ENCODE assay signal across 1 cellular context in the genomic region with DNA sequence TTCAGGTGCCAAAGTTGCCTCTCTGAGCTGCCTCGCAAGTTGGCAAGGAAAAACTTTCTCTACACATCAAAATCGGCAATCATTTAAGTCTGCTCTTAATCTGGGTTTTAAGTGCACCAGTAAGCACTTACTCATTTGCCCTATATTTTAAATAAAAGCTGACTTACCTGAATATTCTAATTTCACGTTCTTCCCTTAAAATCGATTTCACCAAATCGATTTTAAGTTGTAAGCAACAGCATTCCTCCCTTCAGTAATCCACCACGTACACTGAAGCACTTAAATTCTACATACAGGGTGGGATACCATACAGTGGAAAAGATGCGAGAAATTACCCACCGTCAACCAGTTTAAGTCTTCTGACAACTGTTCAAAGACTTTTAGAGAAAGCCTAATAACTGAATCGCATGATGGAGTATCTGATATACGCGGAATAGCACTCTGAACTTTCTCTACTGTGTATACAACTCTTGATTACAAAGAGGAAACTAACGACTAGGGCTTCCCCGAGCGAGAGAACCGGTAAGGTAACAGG.
TF ChIP-seq lines count a peak whose summit lies in the region.

No MANE protein-coding gene starts in this region.

TF ChIP-seq in HepG2, 621 proteins besides CTCF, POLR2A, EP300 and RAD21 (continued from another document):
- TF ChIP-seq, protein P1, sequence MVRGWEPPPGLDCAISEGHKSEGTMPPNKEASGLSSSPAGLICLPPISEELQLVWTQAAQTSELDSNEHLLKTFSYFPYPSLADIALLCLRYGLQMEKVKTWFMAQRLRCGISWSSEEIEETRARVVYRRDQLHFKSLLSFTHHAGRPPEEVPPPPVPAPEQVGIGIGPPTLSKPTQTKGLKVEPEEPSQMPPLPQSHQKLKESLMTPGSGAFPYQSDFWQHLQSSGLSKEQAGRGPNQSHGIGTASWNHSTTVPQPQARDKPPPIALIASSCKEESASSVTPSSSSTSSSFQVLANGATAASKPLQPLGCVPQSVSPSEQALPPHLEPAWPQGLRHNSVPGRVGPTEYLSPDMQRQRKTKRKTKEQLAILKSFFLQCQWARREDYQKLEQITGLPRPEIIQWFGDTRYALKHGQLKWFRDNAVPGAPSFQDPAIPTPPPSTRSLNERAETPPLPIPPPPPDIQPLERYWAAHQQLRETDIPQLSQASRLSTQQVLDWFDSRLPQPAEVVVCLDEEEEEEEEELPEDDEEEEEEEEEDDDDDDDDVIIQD (CRISPR knock-in tag; IDR thresholded peaks at IDR 0.05; ENCODE audit: low read depth): 0 out of 2 replicates have a peak, but pooled peaks have one; percentile 12
- TF ChIP-seq ZNF34 (CRISPR knock-in tag; IDR thresholded peaks at IDR 0.05; ENCODE audit: borderline replicate concordance) (0 out of 2 replicates have a peak, but pooled peaks have one; percentile 37), ZGPAT (CRISPR knock-in tag; IDR thresholded peaks at IDR 0.05) (0 out of 2 replicates have a peak, but pooled peaks have one; percentile 16), CREB1 (IDR thresholded peaks at IDR 0.05) (no peak), CREB1 (CRISPR knock-in tag; IDR thresholded peaks at IDR 0.05) (0 out of 2 replicates have a peak, but pooled peaks have one; percentile 27), RBM22 (optimal IDR thresholded peaks at IDR 0.05; ENCODE audit: low read length) (no peak), MAFK (conservative IDR thresholded peaks at IDR 0.05 in 1 of 2, IDR thresholded peaks at IDR 0.05 in 1 of 2; ENCODE audit: low read length in 2 of 2) (peak; percentile 57 to 74), HOXA5 (CRISPR knock-in tag; IDR thresholded peaks at IDR 0.05) (no peak), ZNF543 (CRISPR knock-in tag; IDR thresholded peaks at IDR 0.05) (no peak), PHF5A (CRISPR knock-in tag; IDR thresholded peaks at IDR 0.05; ENCODE audit: low read depth, unreplicated experiment) (peak; percentile 1), ZNF564 (CRISPR knock-in tag; IDR thresholded peaks at IDR 0.05) (0 out of 2 replicates have a peak, but pooled peaks have one; percentile 10), SUZ12 (IDR thresholded peaks at IDR 0.05; ENCODE audit: low read depth, low read length) (no peak), ZNF496 (CRISPR knock-in tag; IDR thresholded peaks at IDR 0.05; ENCODE audit: insufficient replicate concordance) (no peak), KAT8 (CRISPR knock-in tag; IDR thresholded peaks at IDR 0.05) (peak; percentile 37; the same call in 1 of the 2 replicates), REPIN1 (CRISPR knock-in tag; IDR thresholded peaks at IDR 0.05; ENCODE audit: borderline replicate concordance, low read depth) (peak; percentile 61; the same call in 1 of the 2 replicates), TGIF2 (CRISPR knock-in tag; IDR thresholded peaks at IDR 0.05) (no peak), MAFF (IDR thresholded peaks at IDR 0.05; ENCODE audit: low read depth, low read length) (peak; percentile 69), ZNF124 (CRISPR knock-in tag; IDR thresholded peaks at IDR 0.05) (0 out of 2 replicates have a peak, but pooled peaks have one; percentile 14), ZNF547 (CRISPR knock-in tag; IDR thresholded peaks at IDR 0.05) (no peak), ZNF878 (CRISPR knock-in tag; IDR thresholded peaks at IDR 0.05) (no peak; the same call in 1 of the 2 replicates), NCOA1 (CRISPR knock-in tag; IDR thresholded peaks at IDR 0.05) (no peak), SALL1 (CRISPR knock-in tag; IDR thresholded peaks at IDR 0.05) (no peak), MED13 (CRISPR knock-in tag; IDR thresholded peaks at IDR 0.05) (no peak), NFYC (CRISPR knock-in tag; IDR thresholded peaks at IDR 0.05) (peak; percentile 7; the same call in 1 of the 2 replicates), KAT2B (IDR thresholded peaks at IDR 0.05; ENCODE audit: borderline replicate concordance, low read depth, low read length) (peak; percentile 96), GABPA (IDR thresholded peaks at IDR 0.05; ENCODE audit: low read depth, low read length) (no peak), GABPA (CRISPR knock-in tag; IDR thresholded peaks at IDR 0.05; ENCODE audit: low read depth) (no peak), ZNF251 (CRISPR knock-in tag; IDR thresholded peaks at IDR 0.05) (no peak), ERF (CRISPR knock-in tag; IDR thresholded peaks at IDR 0.05) (peak; percentile 40; the same call in 1 of the 2 replicates), SMAD9 (CRISPR knock-in tag; IDR thresholded peaks at IDR 0.05) (no peak), ETV6 (CRISPR knock-in tag; conservative IDR thresholded peaks at IDR 0.05) (no peak), TBP (CRISPR knock-in tag; IDR thresholded peaks at IDR 0.05) (no peak), ASH2L (IDR thresholded peaks at IDR 0.05; ENCODE audit: insufficient read length, low read depth, low read length) (peak; percentile 84), ZSCAN25 (CRISPR knock-in tag; IDR thresholded peaks at IDR 0.05) (no peak), FOXA3 (CRISPR knock-in tag; IDR thresholded peaks at IDR 0.05) (0 out of 2 replicates have a peak, but pooled peaks have one; percentile 42), FOXA1 (IDR thresholded peaks at IDR 0.05) (no peak), FOXA1 (CRISPR knock-in tag; IDR thresholded peaks at IDR 0.05) (peak; percentile 37; the same call in 1 of the 2 replicates), ZBTB7A (CRISPR knock-in tag; IDR thresholded peaks at IDR 0.05) (no peak)
- TF ChIP-seq, protein P2, sequence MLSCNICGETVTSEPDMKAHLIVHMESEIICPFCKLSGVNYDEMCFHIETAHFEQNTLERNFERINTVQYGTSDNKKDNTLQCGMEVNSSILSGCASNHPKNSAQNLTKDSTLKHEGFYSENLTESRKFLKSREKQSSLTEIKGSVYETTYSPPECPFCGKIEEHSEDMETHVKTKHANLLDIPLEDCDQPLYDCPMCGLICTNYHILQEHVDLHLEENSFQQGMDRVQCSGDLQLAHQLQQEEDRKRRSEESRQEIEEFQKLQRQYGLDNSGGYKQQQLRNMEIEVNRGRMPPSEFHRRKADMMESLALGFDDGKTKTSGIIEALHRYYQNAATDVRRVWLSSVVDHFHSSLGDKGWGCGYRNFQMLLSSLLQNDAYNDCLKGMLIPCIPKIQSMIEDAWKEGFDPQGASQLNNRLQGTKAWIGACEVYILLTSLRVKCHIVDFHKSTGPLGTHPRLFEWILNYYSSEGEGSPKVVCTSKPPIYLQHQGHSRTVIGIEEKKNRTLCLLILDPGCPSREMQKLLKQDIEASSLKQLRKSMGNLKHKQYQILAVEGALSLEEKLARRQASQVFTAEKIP (CRISPR knock-in tag; IDR thresholded peaks at IDR 0.05; ENCODE audit: borderline replicate concordance): no peak
- TF ChIP-seq, protein P3, sequence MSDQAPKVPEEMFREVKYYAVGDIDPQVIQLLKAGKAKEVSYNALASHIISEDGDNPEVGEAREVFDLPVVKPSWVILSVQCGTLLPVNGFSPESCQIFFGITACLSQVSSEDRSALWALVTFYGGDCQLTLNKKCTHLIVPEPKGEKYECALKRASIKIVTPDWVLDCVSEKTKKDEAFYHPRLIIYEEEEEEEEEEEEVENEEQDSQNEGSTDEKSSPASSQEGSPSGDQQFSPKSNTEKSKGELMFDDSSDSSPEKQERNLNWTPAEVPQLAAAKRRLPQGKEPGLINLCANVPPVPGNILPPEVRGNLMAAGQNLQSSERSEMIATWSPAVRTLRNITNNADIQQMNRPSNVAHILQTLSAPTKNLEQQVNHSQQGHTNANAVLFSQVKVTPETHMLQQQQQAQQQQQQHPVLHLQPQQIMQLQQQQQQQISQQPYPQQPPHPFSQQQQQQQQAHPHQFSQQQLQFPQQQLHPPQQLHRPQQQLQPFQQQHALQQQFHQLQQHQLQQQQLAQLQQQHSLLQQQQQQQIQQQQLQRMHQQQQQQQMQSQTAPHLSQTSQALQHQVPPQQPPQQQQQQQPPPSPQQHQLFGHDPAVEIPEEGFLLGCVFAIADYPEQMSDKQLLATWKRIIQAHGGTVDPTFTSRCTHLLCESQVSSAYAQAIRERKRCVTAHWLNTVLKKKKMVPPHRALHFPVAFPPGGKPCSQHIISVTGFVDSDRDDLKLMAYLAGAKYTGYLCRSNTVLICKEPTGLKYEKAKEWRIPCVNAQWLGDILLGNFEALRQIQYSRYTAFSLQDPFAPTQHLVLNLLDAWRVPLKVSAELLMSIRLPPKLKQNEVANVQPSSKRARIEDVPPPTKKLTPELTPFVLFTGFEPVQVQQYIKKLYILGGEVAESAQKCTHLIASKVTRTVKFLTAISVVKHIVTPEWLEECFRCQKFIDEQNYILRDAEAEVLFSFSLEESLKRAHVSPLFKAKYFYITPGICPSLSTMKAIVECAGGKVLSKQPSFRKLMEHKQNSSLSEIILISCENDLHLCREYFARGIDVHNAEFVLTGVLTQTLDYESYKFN (CRISPR knock-in tag; conservative IDR thresholded peaks at IDR 0.05): 0 out of 2 replicates have a peak, but pooled peaks have one; percentile 14
- TF ChIP-seq, protein P4, sequence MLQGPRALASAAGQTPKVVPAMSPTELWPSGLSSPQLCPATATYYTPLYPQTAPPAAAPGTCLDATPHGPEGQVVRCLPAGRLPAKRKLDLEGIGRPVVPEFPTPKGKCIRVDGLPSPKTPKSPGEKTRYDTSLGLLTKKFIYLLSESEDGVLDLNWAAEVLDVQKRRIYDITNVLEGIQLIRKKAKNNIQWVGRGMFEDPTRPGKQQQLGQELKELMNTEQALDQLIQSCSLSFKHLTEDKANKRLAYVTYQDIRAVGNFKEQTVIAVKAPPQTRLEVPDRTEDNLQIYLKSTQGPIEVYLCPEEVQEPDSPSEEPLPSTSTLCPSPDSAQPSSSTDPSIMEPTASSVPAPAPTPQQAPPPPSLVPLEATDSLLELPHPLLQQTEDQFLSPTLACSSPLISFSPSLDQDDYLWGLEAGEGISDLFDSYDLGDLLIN (CRISPR knock-in tag; IDR thresholded peaks at IDR 0.05; ENCODE audit: borderline replicate concordance): no peak
- TF ChIP-seq, protein P5, sequence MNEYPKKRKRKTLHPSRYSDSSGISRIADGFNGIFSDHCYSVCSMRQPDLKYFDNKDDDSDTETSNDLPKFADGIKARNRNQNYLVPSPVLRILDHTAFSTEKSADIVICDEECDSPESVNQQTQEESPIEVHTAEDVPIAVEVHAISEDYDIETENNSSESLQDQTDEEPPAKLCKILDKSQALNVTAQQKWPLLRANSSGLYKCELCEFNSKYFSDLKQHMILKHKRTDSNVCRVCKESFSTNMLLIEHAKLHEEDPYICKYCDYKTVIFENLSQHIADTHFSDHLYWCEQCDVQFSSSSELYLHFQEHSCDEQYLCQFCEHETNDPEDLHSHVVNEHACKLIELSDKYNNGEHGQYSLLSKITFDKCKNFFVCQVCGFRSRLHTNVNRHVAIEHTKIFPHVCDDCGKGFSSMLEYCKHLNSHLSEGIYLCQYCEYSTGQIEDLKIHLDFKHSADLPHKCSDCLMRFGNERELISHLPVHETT (CRISPR knock-in tag; conservative IDR thresholded peaks at IDR 0.05): no peak
- TF ChIP-seq, protein P6, sequence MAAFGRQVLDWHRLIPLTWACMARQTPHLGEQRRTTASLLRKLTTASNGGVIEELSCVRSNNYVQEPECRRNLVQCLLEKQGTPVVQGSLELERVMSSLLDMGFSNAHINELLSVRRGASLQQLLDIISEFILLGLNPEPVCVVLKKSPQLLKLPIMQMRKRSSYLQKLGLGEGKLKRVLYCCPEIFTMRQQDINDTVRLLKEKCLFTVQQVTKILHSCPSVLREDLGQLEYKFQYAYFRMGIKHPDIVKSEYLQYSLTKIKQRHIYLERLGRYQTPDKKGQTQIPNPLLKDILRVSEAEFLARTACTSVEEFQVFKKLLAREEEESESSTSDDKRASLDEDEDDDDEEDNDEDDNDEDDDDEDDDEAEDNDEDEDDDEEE (CRISPR knock-in tag; IDR thresholded peaks at IDR 0.05): no peak
- TF ChIP-seq, protein P7, sequence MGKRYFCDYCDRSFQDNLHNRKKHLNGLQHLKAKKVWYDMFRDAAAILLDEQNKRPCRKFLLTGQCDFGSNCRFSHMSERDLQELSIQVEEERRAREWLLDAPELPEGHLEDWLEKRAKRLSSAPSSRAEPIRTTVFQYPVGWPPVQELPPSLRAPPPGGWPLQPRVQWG (CRISPR knock-in tag; IDR thresholded peaks at IDR 0.05; ENCODE audit: borderline replicate concordance, low read depth): no peak
- TF ChIP-seq, protein P8, sequence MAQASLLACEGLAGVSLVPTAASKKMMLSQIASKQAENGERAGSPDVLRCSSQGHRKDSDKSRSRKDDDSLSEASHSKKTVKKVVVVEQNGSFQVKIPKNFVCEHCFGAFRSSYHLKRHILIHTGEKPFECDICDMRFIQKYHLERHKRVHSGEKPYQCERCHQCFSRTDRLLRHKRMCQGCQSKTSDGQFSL (CRISPR knock-in tag; IDR thresholded peaks at IDR 0.05): no peak
- TF ChIP-seq, protein P9, sequence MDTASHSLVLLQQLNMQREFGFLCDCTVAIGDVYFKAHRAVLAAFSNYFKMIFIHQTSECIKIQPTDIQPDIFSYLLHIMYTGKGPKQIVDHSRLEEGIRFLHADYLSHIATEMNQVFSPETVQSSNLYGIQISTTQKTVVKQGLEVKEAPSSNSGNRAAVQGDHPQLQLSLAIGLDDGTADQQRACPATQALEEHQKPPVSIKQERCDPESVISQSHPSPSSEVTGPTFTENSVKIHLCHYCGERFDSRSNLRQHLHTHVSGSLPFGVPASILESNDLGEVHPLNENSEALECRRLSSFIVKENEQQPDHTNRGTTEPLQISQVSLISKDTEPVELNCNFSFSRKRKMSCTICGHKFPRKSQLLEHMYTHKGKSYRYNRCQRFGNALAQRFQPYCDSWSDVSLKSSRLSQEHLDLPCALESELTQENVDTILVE (CRISPR knock-in tag; IDR thresholded peaks at IDR 0.05): peak; percentile 15; the same call in 1 of the 2 replicates
